1 cellular context compared by ENCODE assay signal in the genomic region with DNA sequence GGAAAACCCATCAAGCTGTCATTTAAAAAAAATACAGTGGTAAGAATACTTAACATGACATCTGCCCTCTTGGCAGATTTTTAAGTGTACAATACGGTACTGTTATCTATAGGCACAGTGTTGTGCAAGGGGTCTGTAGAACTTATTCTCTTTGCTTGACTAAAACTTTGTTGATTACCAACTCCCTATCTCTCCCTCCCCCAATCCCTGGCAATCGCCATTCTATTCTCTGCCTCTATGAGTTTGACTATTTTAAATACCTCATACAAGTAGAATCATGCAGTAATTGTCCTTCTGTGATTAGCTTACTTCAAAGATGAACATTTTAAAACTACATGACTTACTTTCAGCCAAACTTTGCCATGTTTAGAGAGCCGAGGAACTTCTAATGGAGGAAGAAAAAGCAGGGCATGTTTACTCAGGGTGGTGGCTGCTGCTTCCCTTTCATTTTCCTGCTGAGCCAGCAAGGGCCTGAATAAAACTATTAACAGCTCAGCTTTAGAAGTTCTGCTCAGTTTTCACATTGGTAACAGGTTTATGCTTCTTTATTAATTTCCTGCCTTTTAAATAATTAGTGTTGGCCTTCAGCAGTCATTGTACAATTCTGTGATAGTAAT.
TF ChIP-seq lines count a peak whose summit lies in the region.

No MANE protein-coding gene starts in this region.

TF ChIP-seq in GM23338, 12 proteins besides CTCF, POLR2A, EP300 and RAD21:
- TF ChIP-seq ZNF462 (CRISPR knock-in tag; IDR thresholded peaks at IDR 0.05): no peak
- no peak for TF ChIP-seq CREB1 (CRISPR knock-in tag; IDR thresholded peaks at IDR 0.05; ENCODE audit: low read depth)
- TF ChIP-seq EZH2phosphoT487 (IDR thresholded peaks at IDR 0.05; ENCODE audit: unreplicated experiment): no peak
- no peak for TF ChIP-seq NANOG (IDR thresholded peaks at IDR 0.05; ENCODE audit: borderline replicate concordance)
- TF ChIP-seq, protein P1, sequence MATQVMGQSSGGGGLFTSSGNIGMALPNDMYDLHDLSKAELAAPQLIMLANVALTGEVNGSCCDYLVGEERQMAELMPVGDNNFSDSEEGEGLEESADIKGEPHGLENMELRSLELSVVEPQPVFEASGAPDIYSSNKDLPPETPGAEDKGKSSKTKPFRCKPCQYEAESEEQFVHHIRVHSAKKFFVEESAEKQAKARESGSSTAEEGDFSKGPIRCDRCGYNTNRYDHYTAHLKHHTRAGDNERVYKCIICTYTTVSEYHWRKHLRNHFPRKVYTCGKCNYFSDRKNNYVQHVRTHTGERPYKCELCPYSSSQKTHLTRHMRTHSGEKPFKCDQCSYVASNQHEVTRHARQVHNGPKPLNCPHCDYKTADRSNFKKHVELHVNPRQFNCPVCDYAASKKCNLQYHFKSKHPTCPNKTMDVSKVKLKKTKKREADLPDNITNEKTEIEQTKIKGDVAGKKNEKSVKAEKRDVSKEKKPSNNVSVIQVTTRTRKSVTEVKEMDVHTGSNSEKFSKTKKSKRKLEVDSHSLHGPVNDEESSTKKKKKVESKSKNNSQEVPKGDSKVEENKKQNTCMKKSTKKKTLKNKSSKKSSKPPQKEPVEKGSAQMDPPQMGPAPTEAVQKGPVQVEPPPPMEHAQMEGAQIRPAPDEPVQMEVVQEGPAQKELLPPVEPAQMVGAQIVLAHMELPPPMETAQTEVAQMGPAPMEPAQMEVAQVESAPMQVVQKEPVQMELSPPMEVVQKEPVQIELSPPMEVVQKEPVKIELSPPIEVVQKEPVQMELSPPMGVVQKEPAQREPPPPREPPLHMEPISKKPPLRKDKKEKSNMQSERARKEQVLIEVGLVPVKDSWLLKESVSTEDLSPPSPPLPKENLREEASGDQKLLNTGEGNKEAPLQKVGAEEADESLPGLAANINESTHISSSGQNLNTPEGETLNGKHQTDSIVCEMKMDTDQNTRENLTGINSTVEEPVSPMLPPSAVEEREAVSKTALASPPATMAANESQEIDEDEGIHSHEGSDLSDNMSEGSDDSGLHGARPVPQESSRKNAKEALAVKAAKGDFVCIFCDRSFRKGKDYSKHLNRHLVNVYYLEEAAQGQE (IDR thresholded peaks at IDR 0.05; ENCODE audit: unreplicated experiment): no peak
- no peak for TF ChIP-seq JUNB (IDR thresholded peaks at IDR 0.05; ENCODE audit: unreplicated experiment)
- TF ChIP-seq, protein P2, sequence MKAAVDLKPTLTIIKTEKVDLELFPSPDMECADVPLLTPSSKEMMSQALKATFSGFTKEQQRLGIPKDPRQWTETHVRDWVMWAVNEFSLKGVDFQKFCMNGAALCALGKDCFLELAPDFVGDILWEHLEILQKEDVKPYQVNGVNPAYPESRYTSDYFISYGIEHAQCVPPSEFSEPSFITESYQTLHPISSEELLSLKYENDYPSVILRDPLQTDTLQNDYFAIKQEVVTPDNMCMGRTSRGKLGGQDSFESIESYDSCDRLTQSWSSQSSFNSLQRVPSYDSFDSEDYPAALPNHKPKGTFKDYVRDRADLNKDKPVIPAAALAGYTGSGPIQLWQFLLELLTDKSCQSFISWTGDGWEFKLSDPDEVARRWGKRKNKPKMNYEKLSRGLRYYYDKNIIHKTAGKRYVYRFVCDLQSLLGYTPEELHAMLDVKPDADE (IDR thresholded peaks at IDR 0.05): no peak
- TF ChIP-seq EZH2 (IDR thresholded peaks at IDR 0.05; ENCODE audit: low read depth, unreplicated experiment): no peak
- no peak for TF ChIP-seq STAT1 (IDR thresholded peaks at IDR 0.05; ENCODE audit: unreplicated experiment)
